In the genomic region with DNA sequence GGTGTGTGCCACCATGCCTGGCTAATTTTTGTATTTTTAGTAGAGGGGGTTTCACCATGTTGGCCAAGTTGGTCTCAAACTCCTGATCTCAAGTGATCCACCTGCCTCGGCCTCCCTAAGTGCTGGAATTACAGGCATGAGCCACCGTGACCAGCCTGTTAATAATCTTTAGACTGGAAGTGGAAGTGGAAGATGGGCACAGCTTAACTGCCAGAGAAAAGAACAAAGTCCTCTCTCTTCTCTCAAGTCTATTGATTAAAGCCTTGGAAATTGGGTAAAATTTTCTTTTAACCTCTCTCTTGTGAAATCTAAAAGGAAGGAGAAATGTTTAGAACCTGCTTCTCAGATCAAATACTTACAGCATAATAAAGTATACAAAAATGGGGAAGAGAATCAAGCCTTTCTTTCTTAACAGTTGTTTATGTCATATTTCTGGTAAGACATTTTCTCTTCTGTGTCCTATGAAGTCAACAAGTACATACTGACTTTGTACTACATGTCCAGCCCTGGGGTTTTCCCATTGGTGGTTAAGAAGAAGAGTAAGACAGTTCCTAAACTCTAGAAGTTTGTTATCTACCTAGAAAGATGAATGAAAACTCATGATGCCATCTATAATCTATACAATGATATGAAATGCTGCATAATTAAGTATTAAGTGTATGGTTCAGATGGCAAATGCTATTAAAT, we compare ENCODE assay signal across 1 cellular context.
TF ChIP-seq lines count a peak whose summit lies in the region.

No MANE protein-coding gene starts in this region.

TF ChIP-seq in SK-N-SH treated with all-trans-retinoic acid at 6 μM for 48 hours, 23 proteins besides CTCF, POLR2A, EP300 and RAD21 (continued from another document):
- TF ChIP-seq ESRRG (CRISPR knock-in tag; IDR thresholded peaks at IDR 0.05), result no peak
